In genomic region chr17:75681289-75681688, GRCh38 we compare ENCODE assay signal across 16 cellular contexts. TPM values are rescaled to one million over a fixed set of nuclear protein-coding genes. Genes with fewer than 3 reads are reported as not detected.
A peak's percentile ranks its signal among the peaks of the same experiment; 100 is the strongest.
DNase-seq lines count a peak whose midpoint lies in the region; ATAC-seq, FAIRE-seq and TF ChIP-seq lines count a peak whose summit lies in the region.
"Had no signal": no experiment of that assay in that cellular context is flagged by ENCODE, and none has a peak within 500 bp of the region (broad histone marks: within the 10 kb centered on the region; RNA-seq: fewer than 3 reads in every experiment).

No MANE protein-coding gene starts in this region.

- H3K27me3 Mint-ChIP-seq in endodermal cell (ENCODE audit: insufficient read depth), result no peaks in the 10 kb centered on the region
- no peaks in the 10 kb centered on the region for H3K27me3 Mint-ChIP-seq in activated CD4-positive, alpha-beta memory T cell treated with anti-CD3 and anti-CD28 coated beads, Interleukin-2, amount 10 ng/mL, durations not matched to agents 7 days and 5 days
- H3K27me3 Mint-ChIP-seq: memory B cell had no signal

- H3K79me2 ChIP-seq in trophoblast cell (ENCODE audit: control insufficient read depth, insufficient read depth, low read length, poor library complexity), result peaks cover 12% of the 10 kb centered on the region

- H4K8ac ChIP-seq in trophoblast cell (ENCODE audit: low read depth, low read length), result no peak overlapping the region

- TF ChIP-seq CTCF in endodermal cell (conservative IDR thresholded peaks at IDR 0.05) (no peak), kidney (IDR thresholded peaks at IDR 0.05; ENCODE audit: borderline replicate concordance, extremely low read depth, insufficient read depth) (no peak)

- H3K4me1 ChIP-seq in endodermal cell (ENCODE audit: control insufficient read depth, insufficient read depth, low read length) (no peaks in the 10 kb centered on the region), trophoblast cell (ENCODE audit: control insufficient read depth in 1 of 2, insufficient read depth in 2 of 2, low read length in 2 of 2) (peaks cover 25 to 39% of the 10 kb centered on the region in 2 experiments), kidney (ENCODE audit: control insufficient read depth in 1 of 2, insufficient read depth in 1 of 2, low read depth in 1 of 2, low read length in 2 of 2) (peaks cover 3 to 4% of the 10 kb centered on the region in 2 donors)
- H3K4me1 ChIP-seq: HAP-1 had no signal

- H2BK5ac ChIP-seq in trophoblast cell (ENCODE audit: low read depth, low read length, poor library complexity), result peak overlapping the region; percentile 52

- no peak overlapping the region for H4K12ac ChIP-seq in trophoblast cell (ENCODE audit: low read depth, low read length)

- H3K9ac ChIP-seq in endodermal cell (ENCODE audit: extremely low read depth, low read length, poor library complexity, severe bottlenecking) (no peak overlapping the region), trophoblast cell (ENCODE audit: low read length) (no peak overlapping the region), kidney (ENCODE audit: low read length in 2 of 2) (no peak overlapping the region)
- H3K9ac ChIP-seq: BLaER1 had no signal

- H3K36me3 ChIP-seq in endodermal cell (ENCODE audit: control insufficient read depth, insufficient read depth, low read length) (peaks cover 60% of the 10 kb centered on the region), trophoblast cell (ENCODE audit: control insufficient read depth in 1 of 2, insufficient read depth in 2 of 2, low read length in 2 of 2) (peaks cover 10 to 12% of the 10 kb centered on the region in 2 experiments), kidney (ENCODE audit: control insufficient read depth in 1 of 2, insufficient read depth in 2 of 2, low read length in 2 of 2) (peaks cover 9 to 11% of the 10 kb centered on the region in 2 donors)

- WGBS in endodermal cell (ENCODE audit: insufficient coverage in 1 of 2, insufficient read length in 1 of 2), 2 experiments, result 93% methylated on average over 3 of the region's 3 CpGs
- WGBS in trophoblast cell (ENCODE audit: extremely low coverage, insufficient coverage, insufficient read length), result no CpG with 5 or more reads among the region's 3 CpGs

- CTCF ChIA-PET in activated CD4-positive, alpha-beta memory T cell treated with anti-CD3 and anti-CD28 coated beads, Interleukin-2, amount 10 ng/mL, durations not matched to agents 7 days and 5 days (lab: Charles Lee), result interaction anchor here (0.7 to 1.9 kb wide), 3 partner anchors 8 to 72 kb away, joined by 3 to 13 read pairs (median 3); no protein-coding TSS in a partner anchor

- H2BK120ac ChIP-seq in trophoblast cell (ENCODE audit: insufficient read depth, low read length, poor library complexity), result no peak overlapping the region

- ATAC-seq in activated naive CD4-positive, alpha-beta T cell treated with anti-CD3 and anti-CD28 coated beads, Interleukin-2, amount 50 U/mL, for 72 hours, result no peak
- ATAC-seq: activated CD4-positive, CD25-positive, alpha-beta regulatory T cell treated with anti-CD3 and anti-CD28 coated beads, Interleukin-2, amount 50 U/mL, for 24 hours had no signal

- H3K27me3 ChIP-seq in endodermal cell (ENCODE audit: control insufficient read depth, insufficient read depth, low read length, poor library complexity, severe bottlenecking) (no peaks in the 10 kb centered on the region), trophoblast cell (ENCODE audit: insufficient read depth, low read length) (no peaks in the 10 kb centered on the region)
- H3K27me3 ChIP-seq: BLaER1 had no signal

- H3K9me3 ChIP-seq in endodermal cell (ENCODE audit: control insufficient read depth, low read length) (no peaks in the 10 kb centered on the region), trophoblast cell (ENCODE audit: insufficient read depth, low read depth, low read length) (no peaks in the 10 kb centered on the region), kidney (ENCODE audit: control insufficient read depth in 1 of 2, low read length in 2 of 2) (no peaks in the 10 kb centered on the region)
- H3K9me3 ChIP-seq: BLaER1, HAP-1 had no signal

- H3K36me3 Mint-ChIP-seq in endodermal cell (ENCODE audit: low read depth), result peaks cover 40% of the 10 kb centered on the region
- peaks cover 39% of the 10 kb centered on the region for H3K36me3 Mint-ChIP-seq in activated CD4-positive, alpha-beta memory T cell treated with anti-CD3 and anti-CD28 coated beads, Interleukin-2, amount 10 ng/mL, durations not matched to agents 7 days and 5 days (ENCODE audit: low read depth)
- H3K36me3 Mint-ChIP-seq in activated naive CD4-positive, alpha-beta T cell treated with anti-CD3 and anti-CD28 coated beads, Interleukin-2, amount 50 U/mL, for 72 hours, result peaks cover 0 to 4% of the 10 kb centered on the region in 2 donors

- no peak overlapping the region for H2AFZ ChIP-seq in trophoblast cell (ENCODE audit: insufficient read depth, low read length, poor library complexity)

- no peak overlapping the region for H3K23ac ChIP-seq in trophoblast cell (ENCODE audit: low read length)

- H3K4ac ChIP-seq in trophoblast cell (ENCODE audit: low read depth, low read length), result no peak overlapping the region

- no peak overlapping the region for H3K18ac ChIP-seq in trophoblast cell (ENCODE audit: low read length)

- H3K4me1 Mint-ChIP-seq in endodermal cell, result no peaks in the 10 kb centered on the region
- peaks cover 12% of the 10 kb centered on the region for H3K4me1 Mint-ChIP-seq in activated CD4-positive, alpha-beta memory T cell treated with anti-CD3 and anti-CD28 coated beads, Interleukin-2, amount 10 ng/mL, durations not matched to agents 7 days and 5 days

- H3K27ac Mint-ChIP-seq in endodermal cell, result peak overlapping the region; percentile 69
- no peak overlapping the region for H3K27ac Mint-ChIP-seq in activated CD4-positive, alpha-beta memory T cell treated with anti-CD3 and anti-CD28 coated beads, Interleukin-2, amount 10 ng/mL, durations not matched to agents 7 days and 5 days
- H3K27ac Mint-ChIP-seq in activated naive CD4-positive, alpha-beta T cell treated with anti-CD3 and anti-CD28 coated beads, Interleukin-2, amount 50 U/mL, for 72 hours, result peak overlapping the region in 1 of 2 donors; percentile 40
- H3K27ac Mint-ChIP-seq: activated T-helper 1 cell treated with anti-CD3 and anti-CD28 coated beads, Interleukin-12 subunit alpha, Interleukin-12 subunit beta, Interleukin-2, Interleukin-4 antibody, amounts not matched to agents 30 ng/mL and 10 ng/mL and 1 ng/mL, durations not matched to agents 14 hours and 24 hours and 36 hours; memory B cell had no signal

- no peak overlapping the region for H2AK5ac ChIP-seq in trophoblast cell (ENCODE audit: low read length)

- no peaks in the 10 kb centered on the region for H3K9me3 Mint-ChIP-seq in endodermal cell
- H3K9me3 Mint-ChIP-seq in activated CD4-positive, alpha-beta memory T cell treated with anti-CD3 and anti-CD28 coated beads, Interleukin-2, amount 10 ng/mL, durations not matched to agents 7 days and 5 days, result no peaks in the 10 kb centered on the region
- no peaks in the 10 kb centered on the region for H3K9me3 Mint-ChIP-seq in activated naive CD4-positive, alpha-beta T cell treated with anti-CD3 and anti-CD28 coated beads, Interleukin-2, amount 50 U/mL, for 72 hours
- H3K9me3 Mint-ChIP-seq: activated T-helper 1 cell treated with anti-CD3 and anti-CD28 coated beads, Interleukin-12 subunit alpha, Interleukin-12 subunit beta, Interleukin-2, Interleukin-4 antibody, amounts not matched to agents 30 ng/mL and 10 ng/mL and 1 ng/mL, durations not matched to agents 14 hours and 24 hours and 36 hours; memory B cell had no signal

- no peak overlapping the region for H2BK12ac ChIP-seq in trophoblast cell (ENCODE audit: low read length)

- no peak overlapping the region for H3K4me3 ChIP-seq in endodermal cell (ENCODE audit: low read length)
- H3K4me3 ChIP-seq in trophoblast cell (ENCODE audit: low read depth, low read length), result no peak overlapping the region
- H3K4me3 ChIP-seq in kidney (ENCODE audit: low read length in 2 of 2), result no peak overlapping the region
- H3K4me3 ChIP-seq: BLaER1, HAP-1 had no signal

- FAIRE-seq in RCC 7860 (lab: Jason Lieb, UNC) (no peak), kidney (lab: Jason Lieb, UNC) (no peak)

- H4K91ac ChIP-seq in trophoblast cell (ENCODE audit: low read depth, low read length), result peak overlapping the region; percentile 32

- peaks cover 15% of the 10 kb centered on the region for H3K79me1 ChIP-seq in trophoblast cell (ENCODE audit: low read length)

- H3K27ac ChIP-seq in endodermal cell (ENCODE audit: low read depth, low read length), result no peak overlapping the region
- peak overlapping the region; percentile 69 for H3K27ac ChIP-seq in trophoblast cell (ENCODE audit: low read depth, low read length)
- H3K27ac ChIP-seq in kidney (ENCODE audit: low read depth in 2 of 2, low read length in 2 of 2), result no peak overlapping the region

- POLR2A ChIA-PET in activated CD4-positive, alpha-beta memory T cell treated with anti-CD3 and anti-CD28 coated beads, Interleukin-2, amount 10 ng/mL, durations not matched to agents 7 days and 5 days (lab: Charles Lee), result interaction anchor here (0.7 to 0.9 kb wide), 2 partner anchors 39 to 174 kb away, joined by 3 read pairs; partner anchors contain the start of gene WBP2

- H3K14ac ChIP-seq in trophoblast cell (ENCODE audit: low read length), result no peak overlapping the region

- peak; percentile 36 for DNase-seq in AG20443 (ENCODE audit: low spot score)
- DNase-seq in RCC 7860 (ENCODE audit: low spot score), result peak; percentile 49
- DNase-seq in endodermal cell, result no peak
- peak; percentile 27 to 40 for DNase-seq in trophoblast cell
- no peak for DNase-seq in activated CD4-positive, alpha-beta memory T cell treated with anti-CD3 and anti-CD28 coated beads, Interleukin-2, amount 10 ng/mL, durations not matched to agents 7 days and 5 days
- DNase-seq in activated naive CD4-positive, alpha-beta T cell treated with anti-CD3 and anti-CD28 coated beads, Interleukin-2, amount 50 U/mL, for 72 hours (ENCODE audit: low spot score in 2 of 2), result no peak
- DNase-seq in kidney, result no peak
- DNase-seq in NCI-H2107 treated with DMSO at 0.1 percent for 48 hours (lab: John Stamatoyannopoulos, UW; ENCODE audit: unreplicated experiment), result no peak
- DNase-seq: KG1, SHP77 had no signal

- H3K4me3 Mint-ChIP-seq in endodermal cell, result no peak overlapping the region
- H3K4me3 Mint-ChIP-seq in activated CD4-positive, alpha-beta memory T cell treated with anti-CD3 and anti-CD28 coated beads, Interleukin-2, amount 10 ng/mL, durations not matched to agents 7 days and 5 days, result no peak overlapping the region
- H3K4me3 Mint-ChIP-seq: activated T-helper 1 cell treated with anti-CD3 and anti-CD28 coated beads, Interleukin-12 subunit alpha, Interleukin-12 subunit beta, Interleukin-2, Interleukin-4 antibody, amounts not matched to agents 30 ng/mL and 10 ng/mL and 1 ng/mL, durations not matched to agents 14 hours and 24 hours and 36 hours; memory B cell had no signal

- intact Hi-C loops in kidney (cut with DNase I), result loop anchor here (10.0 kb wide), 1 partner anchor 54 kb away; no protein-coding TSS in a partner anchor

- no peak overlapping the region for H3K4me2 ChIP-seq in trophoblast cell (ENCODE audit: low read length)
- H3K4me2 ChIP-seq: BLaER1 had no signal

RNA-seq across cellular contexts. Expression of gene SAP30BP, which starts 14.2 kb away (rescaled TPM):
- total RNA-seq in endodermal cell, result 100 to 1,000 TPM in 1 of 2 donors, 10 to 100 TPM in 1; 96.5 to 113 TPM
- polyA plus RNA-seq in endodermal cell (2013, experiment 1 of 2), result 93.1 TPM
- 95.4 TPM for polyA plus RNA-seq in endodermal cell (2013, experiment 2 of 2)
- polyA plus RNA-seq in trophoblast cell (2013), result 75.6 and 77.7 TPM in 2 replicates
- total RNA-seq in activated CD4-positive, alpha-beta memory T cell treated with anti-CD3 and anti-CD28 coated beads, Interleukin-2, amount 10 ng/mL, durations not matched to agents 7 days and 5 days, result 10 to 100 TPM; 87.2 to 89.6 TPM
- total RNA-seq in activated naive CD4-positive, alpha-beta T cell treated with anti-CD3 and anti-CD28 coated beads, Interleukin-2, amount 50 U/mL, for 72 hours, result 10 to 100 TPM; 76.3 to 78.8 TPM
- 95.1 TPM for total RNA-seq in kidney
- polyA plus RNA-seq in kidney (ENCODE audit: insufficient read depth, low read depth, low replicate concordance), result 62.9 TPM

RNA-seq across cellular contexts. Expression of gene RECQL5, which starts 14.3 kb away (rescaled TPM):
- total RNA-seq in endodermal cell, result 10 to 100 TPM; 54.3 TPM
- polyA plus RNA-seq in endodermal cell (2013, experiment 1 of 2), result 40.1 TPM
- 32.4 TPM for polyA plus RNA-seq in endodermal cell (2013, experiment 2 of 2)
- 15.8 and 16.4 TPM in 2 replicates for polyA plus RNA-seq in trophoblast cell (2013)
- 10 to 100 TPM; 38.3 TPM for total RNA-seq in activated CD4-positive, alpha-beta memory T cell treated with anti-CD3 and anti-CD28 coated beads, Interleukin-2, amount 10 ng/mL, durations not matched to agents 7 days and 5 days
- 10 to 100 TPM; 35.1 to 47.4 TPM for total RNA-seq in activated naive CD4-positive, alpha-beta T cell treated with anti-CD3 and anti-CD28 coated beads, Interleukin-2, amount 50 U/mL, for 72 hours
- 51.6 TPM for total RNA-seq in kidney
- polyA plus RNA-seq in kidney (ENCODE audit: insufficient read depth, low read depth, low replicate concordance), result 40.0 TPM

RNA-seq across cellular contexts. Expression of gene ITGB4, which starts 40.0 kb away (rescaled TPM):
- total RNA-seq in endodermal cell (1 to 10 TPM; 3.4 to 5.1 TPM), kidney (149 TPM)
- 0.39 TPM for polyA plus RNA-seq in endodermal cell (2013, experiment 1 of 2)
- polyA plus RNA-seq in endodermal cell (2013, experiment 2 of 2), result 0.87 TPM
- polyA plus RNA-seq in trophoblast cell (2013), result 81.0 and 90.8 TPM in 2 replicates
- under 1 TPM; 0.43 to 0.68 TPM for total RNA-seq in activated CD4-positive, alpha-beta memory T cell treated with anti-CD3 and anti-CD28 coated beads, Interleukin-2, amount 10 ng/mL, durations not matched to agents 7 days and 5 days
- total RNA-seq in activated naive CD4-positive, alpha-beta T cell treated with anti-CD3 and anti-CD28 coated beads, Interleukin-2, amount 50 U/mL, for 72 hours, result 1 to 10 TPM in 1 of 2 donors, under 1 TPM in 1; 0.76 to 1.1 TPM
- 15.7 TPM for polyA plus RNA-seq in kidney (ENCODE audit: insufficient read depth, low read depth, low replicate concordance)

RNA-seq across cellular contexts. Expression of gene SMIM5, which starts 48.1 kb away (rescaled TPM):
- total RNA-seq in endodermal cell (under 1 TPM in 1 of 2 donors, not detected in 1; 0.40 TPM), kidney (8.0 TPM)
- not detected for polyA plus RNA-seq in endodermal cell (2013, experiment 1 of 2)
- polyA plus RNA-seq in endodermal cell (2013, experiment 2 of 2), result not detected
- polyA plus RNA-seq in trophoblast cell (2013), result 0.37 and 0.38 TPM in 2 replicates
- total RNA-seq in activated CD4-positive, alpha-beta memory T cell treated with anti-CD3 and anti-CD28 coated beads, Interleukin-2, amount 10 ng/mL, durations not matched to agents 7 days and 5 days, result not detected
- total RNA-seq in activated naive CD4-positive, alpha-beta T cell treated with anti-CD3 and anti-CD28 coated beads, Interleukin-2, amount 50 U/mL, for 72 hours, result under 1 TPM; 0.06 to 0.32 TPM
- polyA plus RNA-seq in kidney (ENCODE audit: insufficient read depth, low read depth, low replicate concordance), result 63.0 TPM
- total RNA-seq: activated T-helper 1 cell treated with anti-CD3 and anti-CD28 coated beads, Interleukin-12 subunit alpha, Interleukin-12 subunit beta, Interleukin-2, Interleukin-4 antibody, amounts not matched to agents 30 ng/mL and 10 ng/mL and 1 ng/mL, durations not matched to agents 14 hours and 24 hours and 36 hours; glomerular endothelial cell had no signal

Comparison
In these comparisons a context has a peak if more than half of its experiments do, and no peak if none do; other contexts are left out.
1. DNase-seq: peak in AG20443 (single experiment), RCC 7860 (single experiment) and trophoblast cell (2 of 2); none in endodermal cell (single experiment), activated CD4-positive, alpha-beta memory T cell treated with anti-CD3 and anti-CD28 coated beads, Interleukin-2, amount 10 ng/mL, durations not matched to agents 7 days and 5 days (single experiment), activated naive CD4-positive, alpha-beta T cell treated with anti-CD3 and anti-CD28 coated beads, Interleukin-2, amount 50 U/mL, for 72 hours (0 of 2), kidney (single experiment) and NCI-H2107 treated with DMSO at 0.1 percent for 48 hours (single experiment).
2. RNA of gene ITGB4, which starts 40.0 kb away (total RNA-seq): 149 TPM in kidney (single experiment); 3.4 to 5.1 TPM in endodermal cell, 0.76 to 1.1 TPM in activated naive CD4-positive, alpha-beta T cell treated with anti-CD3 and anti-CD28 coated beads, Interleukin-2, amount 50 U/mL, for 72 hours and 0.43 to 0.68 TPM in activated CD4-positive, alpha-beta memory T cell treated with anti-CD3 and anti-CD28 coated beads, Interleukin-2, amount 10 ng/mL, durations not matched to agents 7 days and 5 days; every median in the first group is over 10 times any median in the second.